23 cellular contexts compared by ENCODE assay signal in the genomic region with DNA sequence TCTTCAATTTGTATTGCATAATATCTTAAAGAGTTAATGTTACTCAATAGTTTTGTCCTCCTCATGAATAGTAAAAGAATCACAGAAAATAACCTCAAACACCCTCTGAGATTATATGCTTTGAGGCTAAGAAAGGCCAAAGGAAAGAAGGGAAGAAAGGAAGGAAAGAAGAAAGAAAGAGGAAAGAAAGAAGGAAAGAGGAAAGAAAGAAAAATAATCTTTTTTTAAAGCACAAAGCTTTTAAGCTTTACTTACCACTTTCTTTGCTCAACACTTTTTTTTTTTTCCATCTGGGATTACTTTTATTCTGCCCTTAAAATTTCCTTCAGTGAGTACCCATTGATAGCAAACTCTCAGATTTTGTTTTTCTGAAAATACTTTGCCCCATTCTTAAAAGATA.
"Had no signal": no experiment of that assay in that cellular context is flagged by ENCODE, and none has a peak within 500 bp of the region (broad histone marks: within the 10 kb centered on the region; RNA-seq: fewer than 3 reads in every experiment).

No MANE protein-coding gene starts in this region.

- H3K4me1 Mint-ChIP-seq: immature natural killer cell had no signal

- DNase-seq: hippocampal formation; immature natural killer cell; kidney; left ventricle myocardium inferior; naive thymus-derived CD4-positive, alpha-beta T cell; ovary; spleen; stimulated activated CD4-positive, alpha-beta T cell treated with anti-CD3 and anti-CD28 coated beads, Interleukin-4, amount 100 ng/mL, for 24 hours; stimulated activated naive CD4-positive, alpha-beta T cell; tibial artery; upper lobe of right lung had no signal

- H3K36me3 ChIP-seq: left ventricle myocardium inferior, ovary, right atrium auricular region, spleen, suprapubic skin, thoracic aorta, tibial artery, upper lobe of right lung had no signal

- H3K27ac Mint-ChIP-seq: mesothelial cell of epicardium; progenitor cell of endocrine pancreas; stimulated activated effector memory CD8-positive, alpha-beta T cell treated with anti-CD3 and anti-CD28 coated beads, Interleukin-12 subunit alpha, Interleukin-12 subunit beta, amount 100 ng/mL, for 72 hours; stimulated activated naive CD8-positive, alpha-beta T cell treated with anti-CD3 and anti-CD28 coated beads, Interleukin-15, Interleukin-2, amounts not matched to agents 100 ng/mL and 50 ng/mL, for 24 hours had no signal

- H3K9me3 Mint-ChIP-seq: immature natural killer cell; natural killer cell treated with Interleukin-12 subunit alpha and Interleukin-12 subunit beta and Interleukin-15 and Interleukin-18, amount 100 ng/mL, for 72 hours; stimulated activated effector memory CD8-positive, alpha-beta T cell treated with anti-CD3 and anti-CD28 coated beads, Interleukin-12 subunit alpha, Interleukin-12 subunit beta, amount 100 ng/mL, for 72 hours had no signal

- H3K27me3 ChIP-seq: ovary, right atrium auricular region, spleen, suprapubic skin, tibial artery, upper lobe of right lung had no signal

- H3K27ac ChIP-seq: left ventricle myocardium inferior, ovary, right atrium auricular region, skin epidermis, spleen, suprapubic skin, thoracic aorta, tibial artery, upper lobe of right lung had no signal

- H3K4me1 ChIP-seq: left ventricle myocardium inferior, right atrium auricular region, spleen, suprapubic skin, tibial artery, upper lobe of right lung had no signal

- ATAC-seq: sciatic nerve had no signal

- H3K9me3 ChIP-seq: mucosa of descending colon, ovary, right atrium auricular region, suprapubic skin, upper lobe of right lung had no signal

- H3K4me3 Mint-ChIP-seq: natural killer cell treated with Interleukin-12 subunit alpha and Interleukin-12 subunit beta and Interleukin-15 and Interleukin-18, amount 100 ng/mL, for 72 hours; stimulated activated naive CD8-positive, alpha-beta T cell treated with anti-CD3 and anti-CD28 coated beads, Interleukin-15, Interleukin-2, amounts not matched to agents 100 ng/mL and 50 ng/mL, for 24 hours had no signal

- H3K27me3 Mint-ChIP-seq: progenitor cell of endocrine pancreas; stimulated activated naive CD8-positive, alpha-beta T cell treated with anti-CD3 and anti-CD28 coated beads, Interleukin-15, Interleukin-2, amounts not matched to agents 100 ng/mL and 50 ng/mL, for 24 hours had no signal

- H3K4me3 ChIP-seq: lung, mucosa of descending colon, ovary, skin epidermis, spleen, suprapubic skin, thoracic aorta, tibial artery, upper lobe of right lung had no signal

- H3K36me3 Mint-ChIP-seq: naive thymus-derived CD4-positive, alpha-beta T cell; natural killer cell treated with Interleukin-12 subunit alpha and Interleukin-12 subunit beta and Interleukin-15 and Interleukin-18, amount 100 ng/mL, for 72 hours; stimulated activated effector memory CD8-positive, alpha-beta T cell treated with anti-CD3 and anti-CD28 coated beads, Interleukin-12 subunit alpha, Interleukin-12 subunit beta, amount 100 ng/mL, for 72 hours had no signal
